1 cellular context compared by ENCODE assay signal in the genomic region with DNA sequence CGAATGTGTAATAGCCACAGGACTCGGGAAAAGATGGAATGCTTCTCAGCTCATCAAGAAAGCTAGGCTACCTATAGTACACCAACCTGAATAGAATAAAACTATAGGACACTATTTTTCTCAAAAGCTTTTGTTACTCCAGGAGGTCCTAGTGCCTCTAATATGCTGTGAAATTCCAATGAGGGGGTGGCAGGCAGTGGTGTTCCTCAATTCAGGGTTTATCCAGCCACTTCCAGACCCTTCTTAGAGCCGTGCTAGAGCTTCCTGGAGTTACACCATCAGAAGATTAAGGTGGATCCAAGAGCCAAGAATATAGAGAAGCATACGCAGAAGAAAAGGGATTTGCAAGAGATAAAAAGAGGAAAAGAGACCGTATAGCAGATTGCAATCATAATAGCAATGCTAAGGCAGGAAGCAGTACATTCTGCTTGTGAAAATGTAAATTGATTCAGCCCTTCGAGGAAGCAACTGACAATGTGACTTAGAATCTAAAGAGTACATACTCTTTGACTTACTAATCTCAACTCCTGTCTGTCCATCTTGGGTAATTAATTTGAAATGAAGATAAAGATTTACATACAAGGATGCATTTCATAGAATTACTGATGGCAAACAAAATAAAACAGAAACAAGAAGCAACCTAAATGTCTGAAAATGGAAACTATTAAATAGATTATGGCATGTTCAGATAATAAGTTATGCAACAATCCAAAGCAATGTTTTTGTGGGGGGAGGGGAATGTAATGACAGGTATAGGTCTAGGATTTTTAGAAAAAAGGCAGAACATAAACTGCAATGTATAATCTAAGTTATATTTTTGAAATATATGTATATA.
TF ChIP-seq lines count a peak whose summit lies in the region.

No MANE protein-coding gene starts in this region.

TF ChIP-seq in K562, 482 proteins besides CTCF, POLR2A, EP300 and RAD21 (continued from another document and continues in another):
- TF ChIP-seq SNAPC5 (CRISPR knock-in tag; IDR thresholded peaks at IDR 0.05), result no peak
- TF ChIP-seq ZBTB2 (IDR thresholded peaks at IDR 0.05), result no peak
- no peak for TF ChIP-seq NR4A1 (CRISPR knock-in tag; IDR thresholded peaks at IDR 0.05)
- no peak for TF ChIP-seq NR4A1 (tag; IDR thresholded peaks at IDR 0.05)
- TF ChIP-seq ZNF316 (IDR thresholded peaks at IDR 0.05), result no peak
- TF ChIP-seq CBFA2T2 (conservative IDR thresholded peaks at IDR 0.05), result no peak
- no peak for TF ChIP-seq SREBF2 (CRISPR knock-in tag; IDR thresholded peaks at IDR 0.05)
- 0 out of 2 replicates have a peak, but pooled peaks have one; percentile 55 for TF ChIP-seq GATAD2A (IDR thresholded peaks at IDR 0.05)
- TF ChIP-seq, protein P1, sequence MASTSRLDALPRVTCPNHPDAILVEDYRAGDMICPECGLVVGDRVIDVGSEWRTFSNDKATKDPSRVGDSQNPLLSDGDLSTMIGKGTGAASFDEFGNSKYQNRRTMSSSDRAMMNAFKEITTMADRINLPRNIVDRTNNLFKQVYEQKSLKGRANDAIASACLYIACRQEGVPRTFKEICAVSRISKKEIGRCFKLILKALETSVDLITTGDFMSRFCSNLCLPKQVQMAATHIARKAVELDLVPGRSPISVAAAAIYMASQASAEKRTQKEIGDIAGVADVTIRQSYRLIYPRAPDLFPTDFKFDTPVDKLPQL (IDR thresholded peaks at IDR 0.05; ENCODE audit: extremely low read depth, insufficient read length), result no peak
- TF ChIP-seq HSF4 (CRISPR knock-in tag; IDR thresholded peaks at IDR 0.05; ENCODE audit: borderline replicate concordance), result no peak
- TF ChIP-seq NCOA6 (IDR thresholded peaks at IDR 0.05), result no peak
- no peak for TF ChIP-seq ZNF197 (CRISPR knock-in tag; IDR thresholded peaks at IDR 0.05; ENCODE audit: low read depth)
- no peak for TF ChIP-seq PCBP2 (IDR thresholded peaks at IDR 0.05; ENCODE audit: low read depth, low read length, poor library complexity, severe bottlenecking)
- peak; percentile 45 for TF ChIP-seq HDAC3 (IDR thresholded peaks at IDR 0.05; ENCODE audit: borderline replicate concordance, partially characterized antibody)
- no peak for TF ChIP-seq JUND (IDR thresholded peaks at IDR 0.05; ENCODE audit: borderline replicate concordance, low read depth, low read length)
- no peak for TF ChIP-seq JUND (tag; IDR thresholded peaks at IDR 0.05; ENCODE audit: borderline replicate concordance, low read depth, low read length)
- TF ChIP-seq WHSC1 (IDR thresholded peaks at IDR 0.05; ENCODE audit: low read length), result no peak
- no peak for TF ChIP-seq POLR3A (IDR thresholded peaks at IDR 0.05; ENCODE audit: borderline replicate concordance, extremely low read depth, insufficient read depth, insufficient read length)
- no peak for TF ChIP-seq RUNX1 (IDR thresholded peaks at IDR 0.05; ENCODE audit: low read depth)
- TF ChIP-seq ZKSCAN3 (CRISPR knock-in tag; IDR thresholded peaks at IDR 0.05), result no peak
- TF ChIP-seq FOXK2 (conservative IDR thresholded peaks at IDR 0.05 in 1 of 2, IDR thresholded peaks at IDR 0.05 in 1 of 2; ENCODE audit: low read depth in 2 of 2), result no peak
- TF ChIP-seq HLTF (IDR thresholded peaks at IDR 0.05), result no peak
- TF ChIP-seq ARID4B (CRISPR knock-in tag; IDR thresholded peaks at IDR 0.05), result no peak
- no peak for TF ChIP-seq SIX5 (IDR thresholded peaks at IDR 0.05; ENCODE audit: borderline replicate concordance in 1 of 2, insufficient read depth in 1 of 2, low read depth in 1 of 2, low read length in 2 of 2)
- TF ChIP-seq, protein P2, sequence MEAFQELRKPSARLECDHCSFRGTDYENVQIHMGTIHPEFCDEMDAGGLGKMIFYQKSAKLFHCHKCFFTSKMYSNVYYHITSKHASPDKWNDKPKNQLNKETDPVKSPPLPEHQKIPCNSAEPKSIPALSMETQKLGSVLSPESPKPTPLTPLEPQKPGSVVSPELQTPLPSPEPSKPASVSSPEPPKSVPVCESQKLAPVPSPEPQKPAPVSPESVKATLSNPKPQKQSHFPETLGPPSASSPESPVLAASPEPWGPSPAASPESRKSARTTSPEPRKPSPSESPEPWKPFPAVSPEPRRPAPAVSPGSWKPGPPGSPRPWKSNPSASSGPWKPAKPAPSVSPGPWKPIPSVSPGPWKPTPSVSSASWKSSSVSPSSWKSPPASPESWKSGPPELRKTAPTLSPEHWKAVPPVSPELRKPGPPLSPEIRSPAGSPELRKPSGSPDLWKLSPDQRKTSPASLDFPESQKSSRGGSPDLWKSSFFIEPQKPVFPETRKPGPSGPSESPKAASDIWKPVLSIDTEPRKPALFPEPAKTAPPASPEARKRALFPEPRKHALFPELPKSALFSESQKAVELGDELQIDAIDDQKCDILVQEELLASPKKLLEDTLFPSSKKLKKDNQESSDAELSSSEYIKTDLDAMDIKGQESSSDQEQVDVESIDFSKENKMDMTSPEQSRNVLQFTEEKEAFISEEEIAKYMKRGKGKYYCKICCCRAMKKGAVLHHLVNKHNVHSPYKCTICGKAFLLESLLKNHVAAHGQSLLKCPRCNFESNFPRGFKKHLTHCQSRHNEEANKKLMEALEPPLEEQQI (IDR thresholded peaks at IDR 0.05), result no peak
- no peak for TF ChIP-seq ARID2 (IDR thresholded peaks at IDR 0.05)
- TF ChIP-seq KAT7 (CRISPR knock-in tag; IDR thresholded peaks at IDR 0.05; ENCODE audit: borderline replicate concordance), result no peak
- TF ChIP-seq, protein P3, sequence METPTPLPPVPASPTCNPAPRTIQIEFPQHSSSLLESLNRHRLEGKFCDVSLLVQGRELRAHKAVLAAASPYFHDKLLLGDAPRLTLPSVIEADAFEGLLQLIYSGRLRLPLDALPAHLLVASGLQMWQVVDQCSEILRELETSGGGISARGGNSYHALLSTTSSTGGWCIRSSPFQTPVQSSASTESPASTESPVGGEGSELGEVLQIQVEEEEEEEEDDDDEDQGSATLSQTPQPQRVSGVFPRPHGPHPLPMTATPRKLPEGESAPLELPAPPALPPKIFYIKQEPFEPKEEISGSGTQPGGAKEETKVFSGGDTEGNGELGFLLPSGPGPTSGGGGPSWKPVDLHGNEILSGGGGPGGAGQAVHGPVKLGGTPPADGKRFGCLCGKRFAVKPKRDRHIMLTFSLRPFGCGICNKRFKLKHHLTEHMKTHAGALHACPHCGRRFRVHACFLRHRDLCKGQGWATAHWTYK (CRISPR knock-in tag; IDR thresholded peaks at IDR 0.05), result no peak
- TF ChIP-seq RFX5 (IDR thresholded peaks at IDR 0.05; ENCODE audit: low read depth, low read length), result no peak
- no peak for TF ChIP-seq CBFA2T3 (IDR thresholded peaks at IDR 0.05)
- no peak for TF ChIP-seq XRCC5 (IDR thresholded peaks at IDR 0.05; ENCODE audit: low read depth, low read length)
- TF ChIP-seq, protein P4, sequence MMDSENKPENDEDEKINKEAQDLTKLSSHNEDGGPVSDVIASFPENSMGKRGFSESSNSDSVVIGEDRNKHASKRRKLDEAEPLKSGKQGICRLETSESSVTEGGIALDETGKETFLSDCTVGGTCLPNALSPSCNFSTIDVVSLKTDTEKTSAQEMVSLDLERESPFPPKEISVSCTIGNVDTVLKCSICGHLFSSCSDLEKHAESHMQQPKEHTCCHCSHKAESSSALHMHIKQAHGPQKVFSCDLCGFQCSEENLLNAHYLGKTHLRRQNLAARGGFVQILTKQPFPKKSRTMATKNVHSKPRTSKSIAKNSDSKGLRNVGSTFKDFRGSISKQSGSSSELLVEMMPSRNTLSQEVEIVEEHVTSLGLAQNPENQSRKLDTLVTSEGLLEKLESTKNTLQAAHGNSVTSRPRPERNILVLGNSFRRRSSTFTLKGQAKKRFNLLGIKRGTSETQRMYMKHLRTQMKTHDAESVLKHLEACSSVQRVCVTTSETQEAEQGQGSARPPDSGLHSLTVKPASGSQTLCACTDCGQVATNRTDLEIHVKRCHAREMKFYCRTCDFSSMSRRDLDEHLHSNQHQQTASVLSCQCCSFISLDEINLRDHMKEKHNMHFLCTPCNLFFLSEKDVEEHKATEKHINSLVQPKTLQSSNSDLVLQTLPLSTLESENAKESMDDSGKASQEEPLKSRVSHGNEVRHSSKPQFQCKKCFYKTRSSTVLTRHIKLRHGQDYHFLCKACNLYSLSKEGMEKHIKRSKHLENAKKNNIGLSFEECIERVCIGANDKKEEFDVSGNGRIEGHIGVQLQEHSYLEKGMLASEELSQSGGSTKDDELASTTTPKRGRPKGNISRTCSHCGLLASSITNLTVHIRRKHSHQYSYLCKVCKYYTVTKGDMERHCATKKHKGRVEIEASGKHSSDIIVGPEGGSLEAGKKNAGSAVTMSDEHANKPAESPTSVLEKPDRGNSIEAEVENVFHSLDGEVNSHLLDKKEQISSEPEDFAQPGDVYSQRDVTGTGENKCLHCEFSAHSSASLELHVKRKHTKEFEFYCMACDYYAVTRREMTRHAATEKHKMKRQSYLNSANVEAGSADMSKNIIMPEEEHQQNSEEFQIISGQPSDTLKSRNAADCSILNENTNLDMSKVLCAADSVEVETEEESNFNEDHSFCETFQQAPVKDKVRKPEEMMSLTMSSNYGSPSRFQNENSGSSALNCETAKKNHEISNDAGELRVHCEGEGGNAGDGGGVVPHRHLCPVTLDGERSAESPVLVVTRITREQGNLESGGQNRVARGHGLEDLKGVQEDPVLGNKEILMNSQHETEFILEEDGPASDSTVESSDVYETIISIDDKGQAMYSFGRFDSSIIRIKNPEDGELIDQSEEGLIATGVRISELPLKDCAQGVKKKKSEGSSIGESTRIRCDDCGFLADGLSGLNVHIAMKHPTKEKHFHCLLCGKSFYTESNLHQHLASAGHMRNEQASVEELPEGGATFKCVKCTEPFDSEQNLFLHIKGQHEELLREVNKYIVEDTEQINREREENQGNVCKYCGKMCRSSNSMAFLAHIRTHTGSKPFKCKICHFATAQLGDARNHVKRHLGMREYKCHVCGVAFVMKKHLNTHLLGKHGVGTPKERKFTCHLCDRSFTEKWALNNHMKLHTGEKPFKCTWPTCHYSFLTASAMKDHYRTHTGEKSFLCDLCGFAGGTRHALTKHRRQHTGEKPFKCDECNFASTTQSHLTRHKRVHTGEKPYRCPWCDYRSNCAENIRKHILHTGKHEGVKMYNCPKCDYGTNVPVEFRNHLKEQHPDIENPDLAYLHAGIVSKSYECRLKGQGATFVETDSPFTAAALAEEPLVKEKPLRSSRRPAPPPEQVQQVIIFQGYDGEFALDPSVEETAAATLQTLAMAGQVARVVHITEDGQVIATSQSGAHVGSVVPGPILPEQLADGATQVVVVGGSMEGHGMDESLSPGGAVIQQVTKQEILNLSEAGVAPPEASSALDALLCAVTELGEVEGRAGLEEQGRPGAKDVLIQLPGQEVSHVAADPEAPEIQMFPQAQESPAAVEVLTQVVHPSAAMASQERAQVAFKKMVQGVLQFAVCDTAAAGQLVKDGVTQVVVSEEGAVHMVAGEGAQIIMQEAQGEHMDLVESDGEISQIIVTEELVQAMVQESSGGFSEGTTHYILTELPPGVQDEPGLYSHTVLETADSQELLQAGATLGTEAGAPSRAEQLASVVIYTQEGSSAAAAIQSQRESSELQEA (IDR thresholded peaks at IDR 0.05; ENCODE audit: low read depth), result no peak
- TF ChIP-seq HCFC1 (IDR thresholded peaks at IDR 0.05; ENCODE audit: low read depth, low read length), result no peak
- TF ChIP-seq XRCC3 (IDR thresholded peaks at IDR 0.05), result no peak
- TF ChIP-seq, protein P5, sequence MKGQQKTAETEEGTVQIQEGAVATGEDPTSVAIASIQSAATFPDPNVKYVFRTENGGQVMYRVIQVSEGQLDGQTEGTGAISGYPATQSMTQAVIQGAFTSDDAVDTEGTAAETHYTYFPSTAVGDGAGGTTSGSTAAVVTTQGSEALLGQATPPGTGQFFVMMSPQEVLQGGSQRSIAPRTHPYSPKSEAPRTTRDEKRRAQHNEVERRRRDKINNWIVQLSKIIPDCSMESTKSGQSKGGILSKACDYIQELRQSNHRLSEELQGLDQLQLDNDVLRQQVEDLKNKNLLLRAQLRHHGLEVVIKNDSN (CRISPR knock-in tag; IDR thresholded peaks at IDR 0.05), result no peak
- TF ChIP-seq LEF1 (IDR thresholded peaks at IDR 0.05), result no peak
- no peak for TF ChIP-seq MAFF (IDR thresholded peaks at IDR 0.05; ENCODE audit: low read length)
- TF ChIP-seq NFIC (IDR thresholded peaks at IDR 0.05), result no peak
- no peak for TF ChIP-seq SRSF9 (IDR thresholded peaks at IDR 0.05; ENCODE audit: borderline replicate concordance, low read depth, low read length)
- no peak for TF ChIP-seq MECOM (CRISPR knock-in tag; IDR thresholded peaks at IDR 0.05)
- TF ChIP-seq FOXA1 (IDR thresholded peaks at IDR 0.05; ENCODE audit: borderline replicate concordance), result no peak
- TF ChIP-seq CCAR2 (IDR thresholded peaks at IDR 0.05; ENCODE audit: low read depth, low read length), result no peak
- no peak for TF ChIP-seq STAT5A (IDR thresholded peaks at IDR 0.05; ENCODE audit: borderline replicate concordance, low read length)
